ENCODE assay signal across 33 cellular contexts in the genomic region with DNA sequence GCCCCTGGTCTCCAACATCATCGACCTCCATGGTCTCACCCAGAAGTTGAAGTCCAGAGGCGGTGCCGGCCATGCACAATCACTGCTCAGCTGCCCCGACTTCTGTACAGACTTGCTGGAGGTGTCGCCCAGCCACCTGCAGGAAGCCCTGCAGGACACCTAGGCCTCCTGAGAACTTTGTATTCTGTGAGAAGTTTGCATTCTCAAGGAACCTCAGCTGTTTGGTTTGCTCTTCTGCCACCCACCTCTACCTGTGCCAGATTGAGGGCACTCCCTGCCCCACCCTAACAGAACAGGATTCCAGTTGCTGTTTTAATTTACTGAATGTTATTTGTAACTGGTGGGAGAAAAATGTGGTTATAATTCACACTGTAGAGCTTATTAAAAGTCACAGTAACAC. TPM values are rescaled to one million over a fixed set of nuclear protein-coding genes. Genes with fewer than 3 reads are reported as not detected.
"Had no signal": no experiment of that assay in that cellular context is flagged by ENCODE, and none has a peak within 500 bp of the region (broad histone marks: within the 10 kb centered on the region; RNA-seq: fewer than 3 reads in every experiment).

No MANE protein-coding gene starts in this region.

- H3K27ac ChIP-seq: ovary, parathyroid adenoma, psoas muscle, right lobe of liver, sigmoid colon, suprapubic skin, testis, tibial artery, upper lobe of left lung, vagina had no signal

- DNase-seq: naive thymus-derived CD8-positive, alpha-beta T cell; nephron progenitor cell; occipital lobe; ovary; posterior cingulate gyrus; psoas muscle; right cardiac atrium; right lobe of liver; sigmoid colon; small intestine; stimulated activated CD4-positive, alpha-beta T cell treated with anti-CD3 and anti-CD28 coated beads, Interleukin-15, amount 100 ng/mL, for 24 hours; stimulated activated CD4-positive, alpha-beta T cell treated with anti-CD3 and anti-CD28 coated beads, Interleukin-2, amount 100 ng/mL, for 24 hours; stimulated activated CD4-positive, alpha-beta T cell treated with anti-CD3 and anti-CD28 coated beads, Interleukin-2, amount 100 ng/mL, for 48 hours; stimulated activated CD4-positive, alpha-beta T cell treated with anti-CD3 and anti-CD28 coated beads, Interleukin-4, amount 100 ng/mL, for 24 hours; stimulated activated naive CD4-positive, alpha-beta T cell; stimulated activated naive CD8-positive, alpha-beta T cell treated with anti-CD3 and anti-CD28 coated beads, Interleukin-15, amount 100 ng/mL, for 72 hours; stimulated activated naive CD8-positive, alpha-beta T cell treated with anti-CD3 and anti-CD28 coated beads, Interleukin-15, Interleukin-2, amounts not matched to agents 100 U/mL and 50 U/mL, for 24 hours; substantia nigra; tibial artery; trophoblast cell had no signal

- H3K36me3 ChIP-seq: ovary, right lobe of liver, sigmoid colon, suprapubic skin, tibial artery, upper lobe of left lung, vagina had no signal

- H3K9me3 Mint-ChIP-seq: naive thymus-derived CD8-positive, alpha-beta T cell; natural killer cell treated with Interleukin-12 subunit alpha and Interleukin-12 subunit beta and Interleukin-15 and Interleukin-18, amount 100 ng/mL, for 72 hours; neural crest cell; stimulated activated memory B cell treated with anti-CD40 and anti-IgM and Interleukin-4, amounts not matched to agents 10 μg/mL and 1 μg/mL and 100 μg/mL, for 72 hours; stimulated activated naive CD8-positive, alpha-beta T cell treated with anti-CD3 and anti-CD28 coated beads, Interleukin-15, amount 100 ng/mL, for 72 hours had no signal

- H3K9me3 ChIP-seq: ovary, psoas muscle, right lobe of liver, sigmoid colon, suprapubic skin, testis, tibial artery, upper lobe of left lung, vagina had no signal

- H3K27me3 ChIP-seq: ovary, right lobe of liver, sigmoid colon, suprapubic skin, testis, tibial artery, upper lobe of left lung, vagina had no signal

- H3K4me1 ChIP-seq: parathyroid adenoma, psoas muscle, right lobe of liver, testis, upper lobe of left lung, vagina had no signal

- H3K36me3 Mint-ChIP-seq: naive thymus-derived CD8-positive, alpha-beta T cell; natural killer cell treated with Interleukin-12 subunit alpha and Interleukin-12 subunit beta and Interleukin-15 and Interleukin-18, amount 100 ng/mL, for 72 hours; stimulated activated memory B cell treated with anti-CD40 and anti-IgM and Interleukin-4, amounts not matched to agents 10 μg/mL and 1 μg/mL and 100 μg/mL, for 72 hours had no signal

- H3K4me3 ChIP-seq: ovary, psoas muscle, right lobe of liver, sigmoid colon, suprapubic skin, testis, tibial artery, upper lobe of left lung, vagina had no signal

- ATAC-seq: naive thymus-derived CD8-positive, alpha-beta T cell; natural killer cell treated with Interleukin-12 subunit alpha and Interleukin-12 subunit beta and Interleukin-15 and Interleukin-18, amount 100 ng/mL, for 72 hours; psoas muscle; right cardiac atrium; right lobe of liver; stimulated activated memory B cell treated with anti-CD40 and anti-IgM and Interleukin-4, amounts not matched to agents 10 μg/mL and 1 μg/mL and 100 μg/mL, for 72 hours; stimulated activated naive CD8-positive, alpha-beta T cell treated with anti-CD3 and anti-CD28 coated beads, Interleukin-15, amount 100 ng/mL, for 72 hours; stimulated activated naive CD8-positive, alpha-beta T cell treated with anti-CD3 and anti-CD28 coated beads, Interleukin-15, Interleukin-2, amounts not matched to agents 100 U/mL and 50 U/mL, for 24 hours had no signal

- H3K4me3 Mint-ChIP-seq: naive thymus-derived CD8-positive, alpha-beta T cell; natural killer cell treated with Interleukin-12 subunit alpha and Interleukin-12 subunit beta and Interleukin-15 and Interleukin-18, amount 100 ng/mL, for 72 hours; nephron progenitor cell; neural crest cell; stimulated activated memory B cell treated with anti-CD40 and anti-IgM and Interleukin-4, amounts not matched to agents 10 μg/mL and 1 μg/mL and 100 μg/mL, for 72 hours; stimulated activated naive CD8-positive, alpha-beta T cell treated with anti-CD3 and anti-CD28 coated beads, Interleukin-15, amount 100 ng/mL, for 72 hours had no signal

- H3K4me1 Mint-ChIP-seq: naive thymus-derived CD8-positive, alpha-beta T cell; neural crest cell; stimulated activated memory B cell treated with anti-CD40 and anti-IgM and Interleukin-4, amounts not matched to agents 10 μg/mL and 1 μg/mL and 100 μg/mL, for 72 hours; stimulated activated naive CD8-positive, alpha-beta T cell treated with anti-CD3 and anti-CD28 coated beads, Interleukin-15, amount 100 ng/mL, for 72 hours had no signal

- H3K27ac Mint-ChIP-seq: naive thymus-derived CD8-positive, alpha-beta T cell; natural killer cell treated with Interleukin-12 subunit alpha and Interleukin-12 subunit beta and Interleukin-15 and Interleukin-18, amount 100 ng/mL, for 72 hours; nephron progenitor cell; progenitor cell of endocrine pancreas; stimulated activated memory B cell treated with anti-CD40 and anti-IgM and Interleukin-4, amounts not matched to agents 10 μg/mL and 1 μg/mL and 100 μg/mL, for 72 hours; stimulated activated naive CD8-positive, alpha-beta T cell treated with anti-CD3 and anti-CD28 coated beads, Interleukin-15, amount 100 ng/mL, for 72 hours had no signal

RNA-seq across cellular contexts. Expression of a gene that starts 46.8 kb away (rescaled TPM):
- total RNA-seq: suprapubic skin, vagina had no signal

RNA-seq across cellular contexts. Expression of a gene that starts 53.7 kb away (rescaled TPM):
- total RNA-seq: naive thymus-derived CD8-positive, alpha-beta T cell; natural killer cell treated with Interleukin-12 subunit alpha and Interleukin-12 subunit beta and Interleukin-15 and Interleukin-18, amount 100 ng/mL, for 72 hours; occipital lobe; osteoblast; psoas muscle; renal cortical epithelial cell; right cardiac atrium; right lobe of liver; skeletal muscle tissue; suprapubic skin; testis; ureter; vagina had no signal
